2 cellular contexts compared by ENCODE assay signal in the genomic region with DNA sequence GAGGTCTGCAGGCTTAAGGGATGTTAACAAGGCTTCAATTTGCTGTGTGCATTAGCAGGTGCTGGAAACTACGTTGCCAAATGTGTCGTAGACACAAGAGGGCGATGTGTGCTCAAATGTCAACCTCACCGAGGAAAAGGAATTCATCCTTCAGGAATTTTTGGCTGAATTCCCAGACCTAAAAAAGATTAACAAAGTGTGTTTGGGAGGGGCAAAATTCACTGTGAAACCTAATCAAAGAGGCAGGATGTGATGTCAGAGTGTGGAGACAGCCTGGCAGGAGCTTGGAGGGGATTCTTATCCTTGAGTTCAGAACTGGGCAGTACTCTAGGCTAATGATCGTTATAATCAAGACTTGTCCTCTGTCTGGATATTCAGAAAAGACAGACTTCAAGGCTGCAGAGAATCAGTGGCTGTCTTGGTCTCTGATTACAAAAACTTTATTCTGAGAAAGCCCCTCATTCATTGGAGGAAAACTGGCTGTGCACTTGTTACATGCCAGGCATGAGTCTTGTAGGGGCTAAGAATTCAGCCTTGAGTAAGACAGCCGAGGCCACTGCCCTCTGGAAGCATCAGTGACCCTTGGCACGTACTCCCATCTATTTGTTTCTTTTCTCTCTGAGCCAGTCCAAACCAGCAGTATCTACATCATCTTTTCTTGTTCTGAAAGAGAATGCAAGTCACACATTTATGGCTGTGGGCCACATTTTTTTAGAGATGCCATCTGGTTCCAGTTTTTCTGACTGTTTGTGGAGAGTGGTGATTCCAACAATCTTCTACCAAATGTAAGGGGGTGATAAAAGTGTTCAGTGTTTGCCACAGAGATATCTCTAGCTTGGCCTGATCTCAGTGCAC.
TF ChIP-seq lines count a peak whose summit lies in the region.

No MANE protein-coding gene starts in this region.

TF ChIP-seq in HEK293, 187 proteins besides CTCF, POLR2A, EP300 and RAD21 (continued from another document and continues in another):
- TF ChIP-seq, protein P1, sequence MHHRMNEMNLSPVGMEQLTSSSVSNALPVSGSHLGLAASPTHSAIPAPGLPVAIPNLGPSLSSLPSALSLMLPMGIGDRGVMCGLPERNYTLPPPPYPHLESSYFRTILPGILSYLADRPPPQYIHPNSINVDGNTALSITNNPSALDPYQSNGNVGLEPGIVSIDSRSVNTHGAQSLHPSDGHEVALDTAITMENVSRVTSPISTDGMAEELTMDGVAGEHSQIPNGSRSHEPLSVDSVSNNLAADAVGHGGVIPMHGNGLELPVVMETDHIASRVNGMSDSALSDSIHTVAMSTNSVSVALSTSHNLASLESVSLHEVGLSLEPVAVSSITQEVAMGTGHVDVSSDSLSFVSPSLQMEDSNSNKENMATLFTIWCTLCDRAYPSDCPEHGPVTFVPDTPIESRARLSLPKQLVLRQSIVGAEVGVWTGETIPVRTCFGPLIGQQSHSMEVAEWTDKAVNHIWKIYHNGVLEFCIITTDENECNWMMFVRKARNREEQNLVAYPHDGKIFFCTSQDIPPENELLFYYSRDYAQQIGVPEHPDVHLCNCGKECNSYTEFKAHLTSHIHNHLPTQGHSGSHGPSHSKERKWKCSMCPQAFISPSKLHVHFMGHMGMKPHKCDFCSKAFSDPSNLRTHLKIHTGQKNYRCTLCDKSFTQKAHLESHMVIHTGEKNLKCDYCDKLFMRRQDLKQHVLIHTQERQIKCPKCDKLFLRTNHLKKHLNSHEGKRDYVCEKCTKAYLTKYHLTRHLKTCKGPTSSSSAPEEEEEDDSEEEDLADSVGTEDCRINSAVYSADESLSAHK (tag by site-specific recombination; IDR thresholded peaks at IDR 0.05): no peak
- TF ChIP-seq ZNF792 (tag by site-specific recombination; IDR thresholded peaks at IDR 0.05) (no peak), WT1 (tag by site-specific recombination; IDR thresholded peaks at IDR 0.05) (no peak), ZNF140 (tag by site-specific recombination; IDR thresholded peaks at IDR 0.05) (no peak), ZNF433 (tag by site-specific recombination; IDR thresholded peaks at IDR 0.05; ENCODE audit: low read depth) (no peak), ZSCAN16 (tag by site-specific recombination; IDR thresholded peaks at IDR 0.05) (no peak), ZNF184 (tag by site-specific recombination; IDR thresholded peaks at IDR 0.05) (no peak), ZBTB8A (tag by site-specific recombination; IDR thresholded peaks at IDR 0.05) (no peak), RBAK (tag by site-specific recombination; IDR thresholded peaks at IDR 0.05) (no peak), ZFP3 (tag by site-specific recombination; IDR thresholded peaks at IDR 0.05; ENCODE audit: low read depth) (no peak), HOXD13 (CRISPR knock-in tag; IDR thresholded peaks at IDR 0.05; ENCODE audit: borderline replicate concordance) (no peak), ZNF169 (tag by site-specific recombination; IDR thresholded peaks at IDR 0.05) (no peak), ZNF701 (tag by site-specific recombination; IDR thresholded peaks at IDR 0.05) (no peak), ZNF223 (tag by site-specific recombination; IDR thresholded peaks at IDR 0.05) (no peak), ZEB2 (tag by site-specific recombination; IDR thresholded peaks at IDR 0.05) (peak; percentile 68; the same call in 1 of the 2 replicates), KLF16 (tag by site-specific recombination; IDR thresholded peaks at IDR 0.05) (no peak), ZNF626 (tag by site-specific recombination; IDR thresholded peaks at IDR 0.05) (no peak), GLIS2 (tag by site-specific recombination; IDR thresholded peaks at IDR 0.05) (no peak), ZNF112 (tag by site-specific recombination; IDR thresholded peaks at IDR 0.05) (no peak)
- TF ChIP-seq, protein P2, sequence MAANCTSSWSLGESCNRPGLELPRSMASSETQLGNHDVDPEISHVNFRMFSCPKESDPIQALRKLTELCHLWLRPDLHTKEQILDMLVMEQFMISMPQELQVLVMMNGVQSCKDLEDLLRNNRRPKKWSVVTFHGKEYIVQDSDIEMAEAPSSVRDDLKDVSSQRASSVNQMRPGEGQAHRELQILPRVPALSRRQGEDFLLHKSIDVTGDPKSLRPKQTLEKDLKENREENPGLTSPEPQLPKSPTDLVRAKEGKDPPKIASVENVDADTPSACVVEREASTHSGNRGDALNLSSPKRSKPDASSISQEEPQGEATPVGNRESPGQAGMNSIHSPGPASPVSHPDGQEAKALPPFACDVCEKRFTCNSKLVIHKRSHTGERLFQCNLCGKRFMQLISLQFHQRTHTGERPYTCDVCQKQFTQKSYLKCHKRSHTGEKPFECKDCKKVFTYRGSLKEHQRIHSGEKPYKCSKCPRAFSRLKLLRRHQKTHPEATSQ (tag by site-specific recombination; IDR thresholded peaks at IDR 0.05): no peak
- TF ChIP-seq, protein P3, sequence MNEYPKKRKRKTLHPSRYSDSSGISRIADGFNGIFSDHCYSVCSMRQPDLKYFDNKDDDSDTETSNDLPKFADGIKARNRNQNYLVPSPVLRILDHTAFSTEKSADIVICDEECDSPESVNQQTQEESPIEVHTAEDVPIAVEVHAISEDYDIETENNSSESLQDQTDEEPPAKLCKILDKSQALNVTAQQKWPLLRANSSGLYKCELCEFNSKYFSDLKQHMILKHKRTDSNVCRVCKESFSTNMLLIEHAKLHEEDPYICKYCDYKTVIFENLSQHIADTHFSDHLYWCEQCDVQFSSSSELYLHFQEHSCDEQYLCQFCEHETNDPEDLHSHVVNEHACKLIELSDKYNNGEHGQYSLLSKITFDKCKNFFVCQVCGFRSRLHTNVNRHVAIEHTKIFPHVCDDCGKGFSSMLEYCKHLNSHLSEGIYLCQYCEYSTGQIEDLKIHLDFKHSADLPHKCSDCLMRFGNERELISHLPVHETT (tag by site-specific recombination; IDR thresholded peaks at IDR 0.05): 0 out of 2 replicates have a peak, but pooled peaks have one; percentile 37
- TF ChIP-seq, protein P4, sequence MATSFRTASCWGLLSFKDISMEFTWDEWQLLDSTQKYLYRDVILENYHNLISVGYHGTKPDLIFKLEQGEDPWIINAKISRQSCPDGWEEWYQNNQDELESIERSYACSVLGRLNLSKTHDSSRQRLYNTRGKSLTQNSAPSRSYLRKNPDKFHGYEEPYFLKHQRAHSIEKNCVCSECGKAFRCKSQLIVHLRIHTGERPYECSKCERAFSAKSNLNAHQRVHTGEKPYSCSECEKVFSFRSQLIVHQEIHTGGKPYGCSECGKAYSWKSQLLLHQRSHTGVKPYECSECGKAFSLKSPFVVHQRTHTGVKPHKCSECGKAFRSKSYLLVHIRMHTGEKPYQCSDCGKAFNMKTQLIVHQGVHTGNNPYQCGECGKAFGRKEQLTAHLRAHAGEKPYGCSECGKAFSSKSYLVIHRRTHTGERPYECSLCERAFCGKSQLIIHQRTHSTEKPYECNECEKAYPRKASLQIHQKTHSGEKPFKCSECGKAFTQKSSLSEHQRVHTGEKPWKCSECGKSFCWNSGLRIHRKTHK (tag by site-specific recombination; IDR thresholded peaks at IDR 0.05): no peak
- TF ChIP-seq, protein P5, sequence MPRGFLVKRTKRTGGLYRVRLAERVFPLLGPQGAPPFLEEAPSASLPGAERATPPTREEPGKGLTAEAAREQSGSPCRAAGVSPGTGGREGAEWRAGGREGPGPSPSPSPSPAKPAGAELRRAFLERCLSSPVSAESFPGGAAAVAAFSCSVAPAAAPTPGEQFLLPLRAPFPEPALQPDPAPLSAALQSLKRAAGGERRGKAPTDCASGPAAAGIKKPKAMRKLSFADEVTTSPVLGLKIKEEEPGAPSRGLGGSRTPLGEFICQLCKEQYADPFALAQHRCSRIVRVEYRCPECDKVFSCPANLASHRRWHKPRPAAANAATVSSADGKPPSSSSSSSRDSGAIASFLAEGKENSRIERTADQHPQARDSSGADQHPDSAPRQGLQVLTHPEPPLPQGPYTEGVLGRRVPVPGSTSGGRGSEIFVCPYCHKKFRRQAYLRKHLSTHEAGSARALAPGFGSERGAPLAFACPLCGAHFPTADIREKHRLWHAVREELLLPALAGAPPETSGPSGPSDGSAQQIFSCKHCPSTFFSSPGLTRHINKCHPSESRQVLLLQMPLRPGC (tag by site-specific recombination; IDR thresholded peaks at IDR 0.05): peak; percentile 77; the same call in 1 of the 2 replicates

TF ChIP-seq in WTC11, 78 proteins besides CTCF, POLR2A, EP300 and RAD21 (continued from another document):
- TF ChIP-seq, protein P6, sequence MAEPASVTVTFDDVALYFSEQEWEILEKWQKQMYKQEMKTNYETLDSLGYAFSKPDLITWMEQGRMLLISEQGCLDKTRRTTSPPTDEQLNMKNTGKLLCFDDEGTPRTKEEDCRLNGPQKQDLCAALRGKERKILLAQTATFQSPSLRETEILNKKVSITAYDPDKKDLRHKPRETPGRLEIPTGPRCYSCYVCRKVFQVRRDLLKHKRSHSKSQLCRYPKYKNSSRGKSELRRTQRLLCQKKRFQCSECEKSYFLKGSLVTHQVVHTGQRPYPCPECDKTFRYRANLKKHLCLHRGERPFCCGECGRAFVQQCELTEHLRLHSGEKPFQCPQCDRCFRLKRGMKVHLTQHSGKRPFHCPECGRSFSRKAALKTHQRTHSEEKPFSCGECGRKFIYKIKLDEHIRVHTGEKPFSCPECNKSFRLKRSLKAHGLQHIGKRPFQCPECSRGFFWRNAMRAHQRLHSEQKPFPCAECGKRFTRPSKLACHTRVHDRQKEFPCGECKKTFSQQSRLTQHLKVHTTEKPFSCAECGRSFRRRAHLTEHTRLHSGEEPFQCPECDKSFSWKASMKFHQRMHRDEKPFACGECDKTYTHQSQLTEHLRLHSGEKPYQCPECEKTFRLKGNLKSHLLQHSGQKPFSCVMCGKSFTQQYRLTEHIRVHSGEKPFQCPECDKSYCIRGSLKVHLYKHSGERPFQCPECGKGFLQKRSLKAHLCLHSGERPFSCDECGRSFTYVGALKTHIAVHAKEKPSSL (CRISPR knock-in tag; conservative IDR thresholded peaks at IDR 0.05): no peak
- TF ChIP-seq NFYB (CRISPR knock-in tag; conservative IDR thresholded peaks at IDR 0.05; ENCODE audit: low read depth) (no peak), GABPB1 (CRISPR knock-in tag; IDR thresholded peaks at IDR 0.05) (peak; percentile 38), EMX1 (CRISPR knock-in tag; IDR thresholded peaks at IDR 0.05) (no peak), NR3C1 (CRISPR knock-in tag; conservative IDR thresholded peaks at IDR 0.05; ENCODE audit: low read depth) (no peak), HMGA2 (CRISPR knock-in tag; IDR thresholded peaks at IDR 0.05) (no peak)
